In genomic region chr20:18663932-18664331, GRCh38 we compare ENCODE assay signal across 17 cellular contexts.
A peak's percentile ranks its signal among the peaks of the same experiment; 100 is the strongest.
DNase-seq lines count a peak whose midpoint lies in the region; ATAC-seq and TF ChIP-seq lines count a peak whose summit lies in the region.
"Had no signal": no experiment of that assay in that cellular context is flagged by ENCODE, and none has a peak within 500 bp of the region (broad histone marks: within the 10 kb centered on the region; RNA-seq: fewer than 3 reads in every experiment).

No MANE protein-coding gene starts in this region.

- H3K36me3 Mint-ChIP-seq in stimulated activated effector memory CD8-positive, alpha-beta T cell treated with anti-CD3 and anti-CD28 coated beads, Interleukin-12 subunit alpha, Interleukin-12 subunit beta, amount 100 ng/mL, for 72 hours: peaks cover 7% of the 10 kb centered on the region
- H3K36me3 Mint-ChIP-seq: IgD-negative memory B cell had no signal

- no peak overlapping the region for H3K4me3 Mint-ChIP-seq in stimulated activated effector memory CD8-positive, alpha-beta T cell treated with anti-CD3 and anti-CD28 coated beads, Interleukin-12 subunit alpha, Interleukin-12 subunit beta, amount 100 ng/mL, for 72 hours
- H3K4me3 Mint-ChIP-seq: IgD-negative memory B cell had no signal

- DNase-seq in HCEC 1CT (peak; percentile 8), amniotic epithelial cell (ENCODE audit: low read depth) (peak; percentile 66), fibroblast of pulmonary artery (ENCODE audit: low read depth) (peak; percentile 20), NCI-H187 treated with DMSO at 0.1 percent for 48 hours (lab: John Stamatoyannopoulos, UW) (no peak), cortex of kidney (lab: John Stamatoyannopoulos, UW) (no peak), SK-N-DZ (ENCODE audit: low spot score) (no peak)
- no peak for DNase-seq in stimulated activated effector memory CD8-positive, alpha-beta T cell treated with anti-CD3 and anti-CD28 coated beads, Interleukin-12 subunit alpha, Interleukin-12 subunit beta, amount 100 ng/mL, for 72 hours (ENCODE audit: low spot score in 2 of 2)
- no peak for DNase-seq in effector CD8-positive, alpha-beta T cell (lab: John Stamatoyannopoulos, UW)
- DNase-seq: DMS153, H7, NCI-H146, NCI-H2107, NCI-H748 treated with DMSO at 0.1 percent for 48 hours, Right ventricle myocardium superior had no signal

- H3K4me3 ChIP-seq in fibroblast of pulmonary artery (replicated peaks; ENCODE audit: low read depth, low read length): no peak overlapping the region
- H3K4me3 ChIP-seq: BLaER1 treated with 17β-estradiol and CSF1 and Interleukin-3, amounts not matched to agents 10 nM and 100 nM had no signal

- H3K27ac Mint-ChIP-seq in stimulated activated effector memory CD8-positive, alpha-beta T cell treated with anti-CD3 and anti-CD28 coated beads, Interleukin-12 subunit alpha, Interleukin-12 subunit beta, amount 100 ng/mL, for 72 hours: peak overlapping the region; percentile 27

- H3K9me3 Mint-ChIP-seq in stimulated activated effector memory CD8-positive, alpha-beta T cell treated with anti-CD3 and anti-CD28 coated beads, Interleukin-12 subunit alpha, Interleukin-12 subunit beta, amount 100 ng/mL, for 72 hours: no peaks in the 10 kb centered on the region
- H3K9me3 Mint-ChIP-seq: IgD-negative memory B cell had no signal

- peaks cover 16% of the 10 kb centered on the region for H3K4me1 Mint-ChIP-seq in stimulated activated effector memory CD8-positive, alpha-beta T cell treated with anti-CD3 and anti-CD28 coated beads, Interleukin-12 subunit alpha, Interleukin-12 subunit beta, amount 100 ng/mL, for 72 hours

- peak; percentile 50 for ATAC-seq in stimulated activated effector memory CD8-positive, alpha-beta T cell treated with anti-CD3 and anti-CD28 coated beads, Interleukin-12 subunit alpha, Interleukin-12 subunit beta, amount 100 ng/mL, for 72 hours
- ATAC-seq: Panc1 had no signal

- TF ChIP-seq CTCF in fibroblast of pulmonary artery (IDR thresholded peaks at IDR 0.05; ENCODE audit: low read length, missing control alignments): no peak

Comparison
In these comparisons a context has a peak if more than half of its experiments do, and no peak if none do; other contexts are left out.
1. DNase-seq: peak in HCEC 1CT (single experiment), amniotic epithelial cell (single experiment) and fibroblast of pulmonary artery (single experiment); none in stimulated activated effector memory CD8-positive, alpha-beta T cell treated with anti-CD3 and anti-CD28 coated beads, Interleukin-12 subunit alpha, Interleukin-12 subunit beta, amount 100 ng/mL, for 72 hours (0 of 2), NCI-H187 treated with DMSO at 0.1 percent for 48 hours (single experiment), effector CD8-positive, alpha-beta T cell (single experiment), cortex of kidney (single experiment) and SK-N-DZ (single experiment).